Comparison of ENCODE assay signal across 18 cellular contexts in the genomic region with DNA sequence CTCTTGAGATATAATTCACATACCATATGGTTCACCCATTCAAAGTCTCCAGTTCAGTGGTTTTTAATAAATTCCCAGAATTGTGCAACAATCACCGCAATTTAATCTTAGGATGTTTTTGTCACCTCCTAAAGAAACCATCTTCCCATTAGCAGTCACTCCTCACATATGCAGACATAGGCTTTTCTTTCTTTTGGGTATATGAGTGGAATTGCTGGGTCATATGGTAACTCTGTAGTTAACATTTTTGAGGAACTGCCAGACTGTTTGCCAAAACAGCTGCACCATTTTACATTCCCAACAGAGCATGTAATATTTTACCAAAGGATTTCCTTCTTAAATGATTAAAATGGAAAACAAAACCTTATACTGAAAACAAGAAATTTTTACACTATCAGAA. TPM values are rescaled to one million over a fixed set of nuclear protein-coding genes. Genes with fewer than 3 reads are reported as not detected.
"Had no signal": no experiment of that assay in that cellular context is flagged by ENCODE, and none has a peak within 500 bp of the region (broad histone marks: within the 10 kb centered on the region; RNA-seq: fewer than 3 reads in every experiment).

No MANE protein-coding gene starts in this region.

- H3K4me1 ChIP-seq: esophagus muscularis mucosa, neural progenitor cell, right atrium auricular region, tibial nerve, vagina had no signal

- FAIRE-seq: bronchial epithelial cell, endothelial cell of umbilical vein, frontal cortex had no signal

- H3K9ac ChIP-seq: neural progenitor cell had no signal

- H3K36me3 ChIP-seq: esophagus muscularis mucosa, neural progenitor cell, right atrium auricular region, tibial nerve, vagina had no signal

- H3K9me3 ChIP-seq: vagina had no signal

- H3K27ac ChIP-seq: esophagus muscularis mucosa, neural progenitor cell, right atrium auricular region, tibial nerve, vagina had no signal

- H2AFZ ChIP-seq: neural progenitor cell had no signal

- H3K27me3 ChIP-seq: esophagus muscularis mucosa, neural progenitor cell, right atrium auricular region, tibial nerve, vagina had no signal

- H3K4me3 ChIP-seq: esophagus muscularis mucosa, neural progenitor cell, right atrium auricular region, tibial nerve, vagina had no signal

- DNase-seq: activated CD4-positive, alpha-beta memory T cell treated with anti-CD3 and anti-CD28 coated beads for 36 hours; activated CD4-positive, alpha-beta T cell treated with anti-CD3 and anti-CD28 coated beads for 36 hours; activated gamma-delta T cell treated with Interleukin-2 at 50 U/mL for 16 hours; activated T-cell treated with anti-CD3 and anti-CD28 coated beads for 4 hours; effector memory CD4-positive, alpha-beta T cell; immature natural killer cell; naive thymus-derived CD4-positive, alpha-beta T cell; stimulated activated naive CD8-positive, alpha-beta T cell treated with anti-CD3 and anti-CD28 coated beads, Interleukin-15, Interleukin-2, amounts not matched to agents 100 U/mL and 50 U/mL, for 24 hours; substantia nigra had no signal

- H3K4me2 ChIP-seq: neural progenitor cell had no signal

- ATAC-seq: activated CD4-positive, alpha-beta T cell treated with anti-CD3 and anti-CD28 coated beads for 36 hours; stimulated activated naive CD8-positive, alpha-beta T cell treated with anti-CD3 and anti-CD28 coated beads, Interleukin-15, Interleukin-2, amounts not matched to agents 100 U/mL and 50 U/mL, for 24 hours; WTC11 had no signal

RNA-seq across cellular contexts. Expression of a gene that starts 57.0 kb away (rescaled TPM):
- total RNA-seq: bronchial epithelial cell had no signal
- polyA plus RNA-seq: naive thymus-derived CD4-positive, alpha-beta T cell had no signal
